In genomic region chr17:21231533-21231932, GRCh38 we compare ENCODE assay signal across 30 cellular contexts.
"Had no signal": no experiment of that assay in that cellular context is flagged by ENCODE, and none has a peak within 500 bp of the region (broad histone marks: within the 10 kb centered on the region; RNA-seq: fewer than 3 reads in every experiment).

No MANE protein-coding gene starts in this region.

- H3K27ac ChIP-seq: neural progenitor cell, ovary, parathyroid adenoma, psoas muscle, skin epidermis, spleen, suprapubic skin, testis, tibial artery, transverse colon, upper lobe of right lung, uterus had no signal

- H2AFZ ChIP-seq: neural progenitor cell, parathyroid adenoma had no signal

- H3K4me1 Mint-ChIP-seq: nephron; stimulated activated memory B cell treated with anti-CD40 and anti-IgM and Interleukin-4, amounts not matched to agents 10 μg/mL and 1 μg/mL and 100 μg/mL, for 72 hours; stimulated activated naive CD8-positive, alpha-beta T cell treated with anti-CD3 and anti-CD28 coated beads, Interleukin-15, amount 100 ng/mL, for 72 hours had no signal

- H3K27me3 Mint-ChIP-seq: progenitor cell of endocrine pancreas; stimulated activated memory B cell treated with anti-CD40 and anti-IgM and Interleukin-4, amounts not matched to agents 10 μg/mL and 1 μg/mL and 100 μg/mL, for 72 hours; stimulated activated naive CD8-positive, alpha-beta T cell treated with anti-CD3 and anti-CD28 coated beads, Interleukin-15, amount 100 ng/mL, for 72 hours; type B pancreatic cell had no signal

- ATAC-seq: natural killer cell; psoas muscle; right cardiac atrium; sciatic nerve; stimulated activated memory B cell treated with anti-CD40 and anti-IgM and Interleukin-4, amounts not matched to agents 10 μg/mL and 1 μg/mL and 100 μg/mL, for 72 hours; stimulated activated naive CD8-positive, alpha-beta T cell treated with anti-CD3 and anti-CD28 coated beads, Interleukin-15, amount 100 ng/mL, for 72 hours; stimulated activated naive CD8-positive, alpha-beta T cell treated with anti-CD3 and anti-CD28 coated beads, Interleukin-15, Interleukin-2, amounts not matched to agents 100 U/mL and 50 U/mL, for 24 hours; upper lobe of right lung had no signal

- H3K36me3 ChIP-seq: neural progenitor cell, ovary, spleen, suprapubic skin, tibial artery, transverse colon, upper lobe of right lung, uterus had no signal

- H3K36me3 Mint-ChIP-seq: natural killer cell, neural progenitor cell, type B pancreatic cell had no signal

- H3K79me2 ChIP-seq: parathyroid adenoma had no signal

- H3K27ac Mint-ChIP-seq: natural killer cell; nephron; neural progenitor cell; progenitor cell of endocrine pancreas; stimulated activated memory B cell treated with anti-CD40 and anti-IgM and Interleukin-4, amounts not matched to agents 10 μg/mL and 1 μg/mL and 100 μg/mL, for 72 hours; stimulated activated naive CD8-positive, alpha-beta T cell treated with anti-CD3 and anti-CD28 coated beads, Interleukin-15, amount 100 ng/mL, for 72 hours; type B pancreatic cell had no signal

- H3K4me2 ChIP-seq: neural progenitor cell, smooth muscle cell had no signal

- H3K4me3 ChIP-seq: neural progenitor cell, ovary, psoas muscle, skin epidermis, smooth muscle cell, spleen, suprapubic skin, testis, tibial artery, transverse colon, upper lobe of right lung, uterus had no signal

- H3K27me3 ChIP-seq: neural progenitor cell, ovary, spleen, suprapubic skin, testis, tibial artery, transverse colon, upper lobe of right lung, uterus had no signal

- H3K4me3 Mint-ChIP-seq: natural killer cell; nephron; neural progenitor cell; stimulated activated memory B cell treated with anti-CD40 and anti-IgM and Interleukin-4, amounts not matched to agents 10 μg/mL and 1 μg/mL and 100 μg/mL, for 72 hours; stimulated activated naive CD8-positive, alpha-beta T cell treated with anti-CD3 and anti-CD28 coated beads, Interleukin-15, amount 100 ng/mL, for 72 hours; type B pancreatic cell had no signal

- H3K4me1 ChIP-seq: neural progenitor cell, parathyroid adenoma, spleen, testis, tibial artery, transverse colon, upper lobe of right lung, uterus had no signal

- H3K9ac ChIP-seq: neural progenitor cell, parathyroid adenoma had no signal

- H3K9me3 ChIP-seq: ovary, psoas muscle, suprapubic skin, testis, tibial artery, transverse colon, upper lobe of right lung, uterus had no signal

- DNase-seq: natural killer cell; occipital lobe; ovary; psoas muscle; right cardiac atrium; spleen; stimulated activated CD4-positive, alpha-beta T cell treated with anti-CD3 and anti-CD28 coated beads, Interleukin-12 subunit alpha, Interleukin-12 subunit beta, amount 100 ng/mL, for 4 hours; stimulated activated CD4-positive, alpha-beta T cell treated with anti-CD3 and anti-CD28 coated beads, Interleukin-1b, Interleukin-23, amount 100 ng/mL, for 48 hours; stimulated activated CD4-positive, alpha-beta T cell treated with anti-CD3 and anti-CD28 coated beads, Interleukin-4, amount 100 ng/mL, for 1 hour; stimulated activated CD4-positive, alpha-beta T cell treated with anti-CD3 and anti-CD28 coated beads, Interleukin-4, amount 100 ng/mL, for 4 hours; stimulated activated CD8-positive, alpha-beta memory T cell treated with anti-CD3 and anti-CD28 coated beads, Interleukin-4, amount 100 ng/mL, for 48 hours; stimulated activated naive CD4-positive, alpha-beta T cell; stimulated activated naive CD8-positive, alpha-beta T cell treated with anti-CD3 and anti-CD28 coated beads, Interleukin-15, amount 100 ng/mL, for 72 hours; stimulated activated naive CD8-positive, alpha-beta T cell treated with anti-CD3 and anti-CD28 coated beads, Interleukin-15, Interleukin-2, amounts not matched to agents 100 U/mL and 50 U/mL, for 24 hours; substantia nigra; testis; tibial artery; transverse colon; upper lobe of right lung had no signal

- H3K9me3 Mint-ChIP-seq: type B pancreatic cell had no signal
